Comparison of ENCODE assay signal across 14 cellular contexts in the genomic region with DNA sequence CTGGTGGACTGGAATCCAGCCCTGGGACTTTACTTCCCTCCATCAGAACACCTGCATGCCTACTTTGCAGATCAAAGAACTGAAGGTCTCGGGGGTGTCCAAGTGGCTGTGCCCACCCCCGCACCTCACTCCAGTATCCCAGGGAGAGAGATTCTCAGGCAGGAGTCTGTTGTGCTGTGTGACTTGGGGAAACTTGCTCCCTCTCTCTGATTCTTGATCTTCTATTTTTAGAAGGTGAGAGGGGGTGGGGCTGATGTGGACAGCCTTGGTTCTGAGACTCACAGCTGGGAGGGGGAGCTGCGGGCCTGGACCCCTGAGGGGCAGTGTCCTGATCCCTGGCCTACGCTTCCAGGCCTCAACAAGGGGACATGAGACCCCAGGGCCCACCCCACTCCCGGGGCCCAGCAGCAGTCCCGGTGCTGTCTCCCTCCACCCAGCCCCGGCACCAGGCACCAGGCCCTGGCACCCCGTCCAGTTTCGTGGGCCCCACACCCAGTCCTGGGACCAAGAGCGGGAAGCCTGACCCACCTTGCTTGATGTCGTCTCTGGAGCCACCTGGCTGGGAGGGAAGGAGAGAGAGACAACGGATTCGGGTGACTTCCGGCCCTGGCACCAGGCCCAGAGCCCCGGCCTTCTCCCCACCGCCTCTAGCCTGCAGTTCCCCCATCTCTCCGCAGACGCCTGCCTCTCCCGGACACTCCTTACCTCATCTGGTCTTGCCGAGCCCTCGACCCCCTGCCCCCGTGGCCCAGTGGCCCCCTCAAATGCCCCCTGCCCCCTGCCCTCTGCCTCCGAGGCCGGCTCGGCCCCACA.
DNase-seq lines count a peak whose midpoint lies in the region; ATAC-seq and TF ChIP-seq lines count a peak whose summit lies in the region.
"Had no signal": no experiment of that assay in that cellular context is flagged by ENCODE, and none has a peak within 500 bp of the region (broad histone marks: within the 10 kb centered on the region; RNA-seq: fewer than 3 reads in every experiment).

No MANE protein-coding gene starts in this region.

- CTCF ChIA-PET in CD4-positive, alpha-beta T cell (lab: Charles Lee), result no interaction called here

- no peaks in the 10 kb centered on the region for H3K27me3 ChIP-seq in CD4-positive, alpha-beta T cell (ENCODE audit: control insufficient read depth, insufficient read depth, low read length)
- H3K27me3 ChIP-seq in lung (ENCODE audit: control insufficient read depth, insufficient read depth), result no peaks in the 10 kb centered on the region
- H3K27me3 ChIP-seq: BE2C had no signal

- no peaks in the 10 kb centered on the region for H3K9me3 ChIP-seq in CD4-positive, alpha-beta T cell (ENCODE audit: control insufficient read depth, low read length)
- peaks cover 0 to 4% of the 10 kb centered on the region in 2 donors for H3K9me3 ChIP-seq in lung (ENCODE audit: control insufficient read depth in 2 of 2, insufficient read depth in 1 of 2, low read length in 1 of 2)
- H3K9me3 ChIP-seq: BE2C had no signal

- intact Hi-C loops in CD4-positive, alpha-beta T cell (cut with DNase I, micrococcal nuclease), result no loop called here

- H3K27ac ChIP-seq in CD4-positive, alpha-beta T cell (ENCODE audit: low read depth, low read length), result no peak overlapping the region
- no peak overlapping the region for H3K27ac ChIP-seq in lung (ENCODE audit: low read depth in 1 of 2, low read length in 1 of 2)
- H3K27ac ChIP-seq: RWPE1 had no signal

- H3K27me3 Mint-ChIP-seq in CD4-positive, alpha-beta T cell, result no peaks in the 10 kb centered on the region

- no peak for DNase-seq in CD4-positive, alpha-beta T cell
- DNase-seq in DMS153 (lab: John Stamatoyannopoulos, UW) (peak; percentile 33), RPMI8226 (peak; percentile 68), lung (ENCODE audit: low spot score) (peak; percentile 14), NCI-H146 (lab: John Stamatoyannopoulos, UW) (no peak), OCI-M2 (lab: John Stamatoyannopoulos, UW; ENCODE audit: unreplicated experiment) (no peak), NOMO-1 (lab: John Stamatoyannopoulos, UW; ENCODE audit: unreplicated experiment in 2 of 2) (no peak)
- DNase-seq: BE2C; CD8-positive, alpha-beta T cell; Karpas-422; NCI-H510A; T-helper 1 cell had no signal

- H3K4me3 Mint-ChIP-seq in CD4-positive, alpha-beta T cell, result no peak overlapping the region
- H3K4me3 Mint-ChIP-seq: CD8-positive, alpha-beta T cell had no signal

- peaks cover 0 to 2% of the 10 kb centered on the region in 2 donors for H3K4me1 ChIP-seq in lung (ENCODE audit: control insufficient read depth in 2 of 2, insufficient read depth in 2 of 2, low read length in 2 of 2)

- TF ChIP-seq CTCF in CD4-positive, alpha-beta T cell (IDR thresholded peaks at IDR 0.05), result no peak
- TF ChIP-seq CTCF in lung (IDR thresholded peaks at IDR 0.05; ENCODE audit: control extremely low read depth, extremely low read depth), result no peak

- H3K36me3 ChIP-seq in lung (ENCODE audit: control insufficient read depth in 2 of 2, insufficient read depth in 2 of 2, low read length in 2 of 2), result no peaks in the 10 kb centered on the region
- H3K36me3 ChIP-seq: BE2C had no signal

- H3K4me1 Mint-ChIP-seq in CD4-positive, alpha-beta T cell (ENCODE audit: low read depth), result no peaks in the 10 kb centered on the region

- H3K36me3 Mint-ChIP-seq in CD4-positive, alpha-beta T cell (ENCODE audit: low read depth), result no peaks in the 10 kb centered on the region
- H3K36me3 Mint-ChIP-seq: CD8-positive, alpha-beta T cell had no signal

- H3K27ac Mint-ChIP-seq in CD4-positive, alpha-beta T cell, result no peak overlapping the region
- H3K27ac Mint-ChIP-seq: CD8-positive, alpha-beta T cell had no signal

- WGBS in lung, 2 donors, result 51 to 69% methylated on average over 23 to 25 of the region's 25 CpGs

- H3K9me3 Mint-ChIP-seq in CD4-positive, alpha-beta T cell, result no peaks in the 10 kb centered on the region
- H3K9me3 Mint-ChIP-seq: CD8-positive, alpha-beta T cell had no signal

- POLR2A ChIA-PET in CD4-positive, alpha-beta T cell (lab: Charles Lee), result no interaction called here

- peak; percentile 37 for ATAC-seq in CD4-positive, alpha-beta T cell (ENCODE audit: poor library complexity)
- ATAC-seq in lung (ENCODE audit: insufficient read depth, low FRiP score), result no peak
- ATAC-seq in GM21717 (IDR thresholded peaks at IDR 0.05; ENCODE audit: unreplicated experiment), result no peak
- ATAC-seq: CD8-positive, alpha-beta T cell had no signal

- H3K4me3 ChIP-seq in lung, result no peak overlapping the region

Comparison
In these comparisons a context has a peak if more than half of its experiments do, and no peak if none do; other contexts are left out.
1. DNase-seq: peak in DMS153 (single experiment), RPMI8226 (single experiment) and lung (single experiment); none in CD4-positive, alpha-beta T cell (0 of 10), NCI-H146 (single experiment), OCI-M2 (single experiment) and NOMO-1 (0 of 2).